In the genomic region with DNA sequence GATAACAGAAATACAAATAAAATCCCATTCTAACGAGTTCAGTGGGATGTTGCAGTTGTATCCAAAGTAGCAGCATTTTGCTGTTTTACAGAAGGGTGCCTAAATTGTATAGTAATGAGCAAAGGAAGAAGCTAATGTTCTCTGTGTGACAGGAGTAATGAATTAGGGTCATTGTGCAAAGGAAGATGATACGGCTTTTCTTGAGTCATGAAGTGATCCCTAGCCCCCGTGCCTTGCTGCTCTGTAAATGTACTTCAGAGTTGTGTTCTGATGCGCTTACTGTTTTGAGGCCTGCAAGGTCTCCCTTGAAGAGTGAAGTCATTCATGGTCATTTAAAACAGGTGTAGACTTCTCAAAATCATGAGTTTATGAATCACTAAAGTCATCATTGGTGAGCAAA, we compare ENCODE assay signal across 23 cellular contexts.
"Had no signal": no experiment of that assay in that cellular context is flagged by ENCODE, and none has a peak within 500 bp of the region (broad histone marks: within the 10 kb centered on the region; RNA-seq: fewer than 3 reads in every experiment).

No MANE protein-coding gene starts in this region.

- ATAC-seq: effector memory CD8-positive, alpha-beta T cell; gastrocnemius medialis; left lobe of liver; mucosa of descending colon; natural killer cell treated with Interleukin-12 subunit alpha and Interleukin-12 subunit beta and Interleukin-15 and Interleukin-18, amount 100 ng/mL, for 72 hours; psoas muscle; right cardiac atrium; stimulated activated memory B cell treated with anti-CD40 and anti-IgM and Interleukin-4, amounts not matched to agents 10 μg/mL and 1 μg/mL and 100 μg/mL, for 72 hours; stimulated activated naive CD8-positive, alpha-beta T cell treated with anti-CD3 and anti-CD28 coated beads, Interleukin-15, Interleukin-2, amounts not matched to agents 100 U/mL and 50 U/mL, for 24 hours had no signal

- H3K4me3 ChIP-seq: esophagus squamous epithelium, gastrocnemius medialis, mucosa of descending colon, psoas muscle, sigmoid colon, spleen, testis, tibial artery had no signal

- H3K36me3 ChIP-seq: neutrophil had no signal

- H3K27ac ChIP-seq: esophagus squamous epithelium, gastrocnemius medialis, neutrophil, psoas muscle, sigmoid colon, spleen, testis, tibial artery had no signal

- H3K27me3 ChIP-seq: esophagus squamous epithelium, gastrocnemius medialis, neutrophil, sigmoid colon, spleen, testis, tibial artery had no signal

- H3K4me1 ChIP-seq: esophagus squamous epithelium, gastrocnemius medialis, psoas muscle, sigmoid colon, spleen, testis, tibial artery had no signal

- H3K9me3 ChIP-seq: esophagus squamous epithelium, gastrocnemius medialis, mucosa of descending colon, neutrophil, psoas muscle, sigmoid colon, spleen, testis, tibial artery had no signal

- DNase-seq: cortex of kidney; effector memory CD8-positive, alpha-beta T cell; erythroblast; esophagus squamous epithelium; gastrocnemius medialis; head of caudate nucleus; mucosa of descending colon; naive B cell; psoas muscle; right cardiac atrium; sigmoid colon; spleen; stimulated activated CD4-positive, alpha-beta T cell treated with anti-CD3 and anti-CD28 coated beads, Interleukin-4, amount 100 ng/mL, for 4 hours; stimulated activated naive CD8-positive, alpha-beta T cell treated with anti-CD3 and anti-CD28 coated beads, Interleukin-15, Interleukin-2, amounts not matched to agents 100 U/mL and 50 U/mL, for 24 hours; substantia nigra; testis; tibial artery had no signal

- FAIRE-seq: endometrium, keratinocyte had no signal
